Comparison of ENCODE assay signal across 26 cellular contexts in genomic region chr2:98102878-98103277, GRCh38.
"Had no signal": no experiment of that assay in that cellular context is flagged by ENCODE, and none has a peak within 500 bp of the region (broad histone marks: within the 10 kb centered on the region; RNA-seq: fewer than 3 reads in every experiment).

No MANE protein-coding gene starts in this region.

- DNase-seq: islet precursor cell; left ventricle myocardium inferior; mesendoderm; naive B cell; natural killer cell; nephron progenitor cell; occipital lobe; psoas muscle; stimulated activated CD4-positive, alpha-beta T cell treated with anti-CD3 and anti-CD28 coated beads, Interleukin-12 subunit alpha, Interleukin-12 subunit beta, amount 100 ng/mL, for 4 hours; stimulated activated CD4-positive, alpha-beta T cell treated with anti-CD3 and anti-CD28 coated beads, Interleukin-15, amount 100 ng/mL, for 24 hours; stimulated activated CD4-positive, alpha-beta T cell treated with anti-CD3 and anti-CD28 coated beads, Interleukin-2, amount 100 ng/mL, for 24 hours; stimulated activated CD4-positive, alpha-beta T cell treated with anti-CD3 and anti-CD28 coated beads, Interleukin-4, amount 100 ng/mL, for 1 hour; stimulated activated naive B cell treated with anti-CD40 and anti-IgM and Interleukin-4, amounts not matched to agents 10 μg/mL and 1 μg/mL and 100 μg/mL, for 72 hours; stimulated activated naive CD8-positive, alpha-beta T cell treated with anti-CD3 and anti-CD28 coated beads, Interleukin-15, Interleukin-2, amounts not matched to agents 100 U/mL and 50 U/mL, for 24 hours; stomach; testis; thyroid gland; transverse colon; upper lobe of left lung had no signal

- H3K4me1 ChIP-seq: neural progenitor cell, parathyroid adenoma, stomach, testis, thyroid gland, transverse colon, upper lobe of left lung, vagina had no signal

- H3K4me3 ChIP-seq: left ventricle myocardium inferior, lung, neural progenitor cell, psoas muscle, skin epidermis, stomach, testis, thyroid gland, transverse colon, upper lobe of left lung, vagina had no signal

- H3K9me3 ChIP-seq: testis, thyroid gland, vagina had no signal

- ATAC-seq: natural killer cell; psoas muscle; sciatic nerve; stimulated activated naive B cell treated with anti-CD40 and anti-IgM and Interleukin-4, amounts not matched to agents 10 μg/mL and 1 μg/mL and 100 μg/mL, for 72 hours; stimulated activated naive CD8-positive, alpha-beta T cell treated with anti-CD3 and anti-CD28 coated beads, Interleukin-15, Interleukin-2, amounts not matched to agents 100 U/mL and 50 U/mL, for 24 hours had no signal

- H3K27ac ChIP-seq: left ventricle myocardium inferior, neural progenitor cell, neutrophil, parathyroid adenoma, psoas muscle, skin epidermis, stomach, testis, thyroid gland, transverse colon, upper lobe of left lung, vagina had no signal

- H3K36me3 ChIP-seq: left ventricle myocardium inferior, neural progenitor cell, neutrophil, stomach, thyroid gland, transverse colon, upper lobe of left lung, vagina had no signal
